In the genomic region with DNA sequence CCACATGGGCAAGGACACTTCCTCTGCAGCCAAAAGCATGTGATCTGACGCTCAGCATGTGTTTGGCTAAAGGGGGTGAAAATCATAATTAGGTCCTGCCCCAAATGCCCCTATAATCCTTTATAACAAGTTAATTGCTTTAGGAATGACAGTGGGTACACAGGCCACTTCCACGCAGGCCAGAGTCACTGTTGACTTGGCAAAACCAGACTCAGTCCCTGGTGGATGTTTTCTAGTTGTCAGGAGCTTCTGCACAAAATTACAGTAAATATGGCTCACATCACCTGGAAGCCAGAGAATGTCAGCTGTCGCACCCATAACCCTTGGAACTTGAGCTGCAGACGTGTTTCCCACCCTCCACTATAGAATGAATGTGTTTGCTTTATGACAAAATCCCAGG, we compare ENCODE assay signal across 14 cellular contexts. TPM values are rescaled to one million over a fixed set of nuclear protein-coding genes. Genes with fewer than 3 reads are reported as not detected.
DNase-seq lines count a peak whose midpoint lies in the region; ATAC-seq, FAIRE-seq and TF ChIP-seq lines count a peak whose summit lies in the region.
"Had no signal": no experiment of that assay in that cellular context is flagged by ENCODE, and none has a peak within 500 bp of the region (broad histone marks: within the 10 kb centered on the region; RNA-seq: fewer than 3 reads in every experiment).

No MANE protein-coding gene starts in this region.

- no peak overlapping the region for H2AK5ac ChIP-seq in H1 (ENCODE audit: low read depth, low read length)

- H3K23me2 ChIP-seq in H1 (ENCODE audit: low read depth, low read length), result 0 out of 2 replicates have a peak, but pooled peaks cover 1% of the 10 kb centered on the region

- no peaks in the 10 kb centered on the region for H3K27me3 ChIP-seq in BLaER1
- no peaks in the 10 kb centered on the region for H3K27me3 ChIP-seq in H7 (ENCODE audit: control insufficient read depth, insufficient read depth, low read length)
- no peaks in the 10 kb centered on the region for H3K27me3 ChIP-seq in H1 (replicated peaks in 1 of 4; ENCODE audit: control insufficient read depth in 3 of 4, extremely low read depth in 1 of 4, insufficient read depth in 3 of 4, low read length in 3 of 4)
- H3K27me3 ChIP-seq in spleen (replicated peaks in 1 of 7), result peaks cover 0 to 35% (median 0%) of the 10 kb centered on the region in 7 donors

- FAIRE-seq in H1 (lab: Jason Lieb, UNC), result no peak
- no peak for FAIRE-seq in GM19239 (lab: Jason Lieb, UNC)
- FAIRE-seq: K562 had no signal

- POLR2A ChIA-PET in H1 (lab: Charles Lee; ENCODE audit: partially characterized antibody), result interaction anchor here (1.1 to 1.4 kb wide), 2 partner anchors 9 to 132 kb away, joined by 4 to 5 read pairs; no protein-coding TSS in a partner anchor

- no peak for TF ChIP-seq EP300 in H1 (IDR thresholded peaks at IDR 0.05; ENCODE audit: borderline replicate concordance in 1 of 2, low read depth in 2 of 2, low read length in 2 of 2)

- H3K4me2 ChIP-seq in BLaER1 (peak overlapping the region; percentile 74), H1 (ENCODE audit: insufficient read depth in 1 of 2, low read depth in 2 of 2, low read length in 2 of 2) (no peak overlapping the region)

- H3K27ac ChIP-seq in BLaER1, result peak overlapping the region; percentile 68
- no peak overlapping the region for H3K27ac ChIP-seq in H1 (ENCODE audit: low read depth, low read length)
- no peak overlapping the region for H3K27ac ChIP-seq in spleen
- H3K27ac ChIP-seq: C4-2B, HL-60 had no signal

- no peak overlapping the region for H2AFZ ChIP-seq in H1 (ENCODE audit: low read length)

- H2BK20ac ChIP-seq in H1 (ENCODE audit: low read length), result no peak overlapping the region

- no peak overlapping the region for H3K23ac ChIP-seq in H1 (ENCODE audit: insufficient read length)

- TF ChIP-seq CTCF in H1 (IDR thresholded peaks at IDR 0.05; ENCODE audit: control extremely low read depth in 1 of 3, insufficient read depth in 1 of 3, low read depth in 1 of 3, low read length in 3 of 3) (no peak), spleen (IDR thresholded peaks at IDR 0.05 in 8 of 11, conservative IDR thresholded peaks at IDR 0.05 in 3 of 11) (no peak)

- no peak overlapping the region for H4K8ac ChIP-seq in H1 (ENCODE audit: extremely low read depth, insufficient read depth, low read length)

- H2BK12ac ChIP-seq in H1 (ENCODE audit: low read depth, low read length), result no peak overlapping the region

- intact Hi-C loops in spleen (cut with DNase I; ENCODE audit: low total_unique reads), result no loop called here

- H2BK5ac ChIP-seq in H1 (ENCODE audit: low read depth, low read length), result no peak overlapping the region

- H3K79me2 ChIP-seq in H1 (ENCODE audit: control insufficient read depth in 1 of 2, insufficient read depth in 2 of 2, low read length in 2 of 2), result no peaks in the 10 kb centered on the region

- DNase-seq in H7, result peak; percentile 22
- no peak for DNase-seq in H1 (ENCODE audit: low read depth in 1 of 2, low spot score in 2 of 2)
- peak; percentile 39 for DNase-seq in spleen
- no peak for DNase-seq in GM19239 (ENCODE audit: insufficient read length, low spot score)
- DNase-seq: CD4-positive, alpha-beta T cell; DMS79 treated with DMSO at 0.1 percent for 48 hours; GF-D8; GOT3 had no signal

- ATAC-seq in HG03159 (IDR thresholded peaks at IDR 0.05; ENCODE audit: unreplicated experiment), result no peak
- ATAC-seq: K562 had no signal

- no peak for TF ChIP-seq RAD21 in H1 (IDR thresholded peaks at IDR 0.05 in 1 of 2, conservative IDR thresholded peaks at IDR 0.05 in 1 of 2; ENCODE audit: low read depth in 2 of 2, low read length in 2 of 2)

- H3K79me1 ChIP-seq in H1 (ENCODE audit: low read depth, low read length), result no peaks in the 10 kb centered on the region

- WGBS in H1 (ENCODE audit: extremely low coverage in 1 of 2, insufficient coverage in 1 of 2, insufficient read length in 1 of 2, insufficient replicate concordance in 2 of 2, low coverage in 1 of 2, low lambda C conversion rate in 2 of 2, missing lambda C conversion rate in 1 of 2), 2 experiments, result 87% methylated on average over 4 of the region's 4 CpGs; no CpG with 5 or more reads in 1 of the 2 experiments
- 80 to 96% (median 85%) methylated on average over 4 of the region's 4 CpGs for WGBS in spleen, 5 donors

- H3K4me3 ChIP-seq in BLaER1 (no peak overlapping the region), H7 (ENCODE audit: insufficient read depth, low read depth, low read length) (no peak overlapping the region), H1 (ENCODE audit: extremely low read depth in 1 of 4, insufficient read depth in 2 of 4, low read depth in 3 of 4, low read length in 4 of 4) (no peak overlapping the region), spleen (no peak overlapping the region)
- H3K4me3 ChIP-seq: HAP-1, K562 had no signal

- no peak overlapping the region for H4K5ac ChIP-seq in H1 (ENCODE audit: insufficient read length, low read depth, low read length)

- CTCF ChIA-PET in H1 (lab: Charles Lee; ENCODE audit: partially characterized antibody), result interaction anchor here (11.6 kb wide), 1 partner anchor 12 kb away, joined by 133 read pairs; no protein-coding TSS in a partner anchor

- H3K18ac ChIP-seq in H1 (ENCODE audit: extremely low read depth, low read length), result no peak overlapping the region

- no peak overlapping the region for H3K14ac ChIP-seq in H1 (ENCODE audit: insufficient read length)

- H2BK15ac ChIP-seq in H1 (ENCODE audit: low read length), result 0 out of 2 replicates have a peak overlapping the region, but pooled peaks have one; percentile 29

- no peak overlapping the region for H4K91ac ChIP-seq in H1 (replicated peaks; ENCODE audit: insufficient read length, low read length)

- H2BK120ac ChIP-seq in H1 (replicated peaks; ENCODE audit: low read depth, low read length), result no peak overlapping the region

- H3K56ac ChIP-seq in H1 (replicated peaks; ENCODE audit: insufficient read length, low read depth, low read length), result no peak overlapping the region

- peak overlapping the region; percentile 38; the same call in 1 of the 2 replicates for H3K9ac ChIP-seq in BLaER1
- no peak overlapping the region for H3K9ac ChIP-seq in H1 (replicated peaks in 1 of 4; ENCODE audit: extremely low read depth in 1 of 4, low read depth in 3 of 4, low read length in 3 of 4)

- H3K4me1 ChIP-seq in BLaER1, result peaks cover 42% of the 10 kb centered on the region
- no peaks in the 10 kb centered on the region for H3K4me1 ChIP-seq in H1 (replicated peaks in 1 of 4; ENCODE audit: control insufficient read depth in 3 of 4, insufficient read depth in 4 of 4, low read length in 3 of 4)
- H3K4me1 ChIP-seq in spleen, result no peaks in the 10 kb centered on the region
- H3K4me1 ChIP-seq: HAP-1 had no signal

- no peaks in the 10 kb centered on the region for H4K20me1 ChIP-seq in BLaER1
- H4K20me1 ChIP-seq in H1 (replicated peaks in 1 of 2; ENCODE audit: control insufficient read depth in 1 of 2, insufficient read depth in 2 of 2, low read length in 2 of 2), result no peaks in the 10 kb centered on the region

- peaks cover 27% of the 10 kb centered on the region for H3K9me3 ChIP-seq in BLaER1
- peaks cover 21 to 35% of the 10 kb centered on the region in 2 experiments for H3K9me3 ChIP-seq in H1 (ENCODE audit: insufficient read depth in 2 of 2, low read depth in 1 of 2, low read length in 1 of 2)
- H3K9me3 ChIP-seq in spleen, result peaks cover 0 to 29% (median 10%) of the 10 kb centered on the region in 8 donors
- H3K9me3 ChIP-seq: HAP-1 had no signal

- H3K4ac ChIP-seq in H1 (replicated peaks; ENCODE audit: insufficient read length, low read depth, low read length), result no peak overlapping the region

- TF ChIP-seq POLR2A in H1 (IDR thresholded peaks at IDR 0.05; ENCODE audit: control extremely low read depth in 1 of 2, low read depth in 2 of 2, low read length in 2 of 2) (no peak), spleen (IDR thresholded peaks at IDR 0.05) (no peak)

- H3K36me3 ChIP-seq in BLaER1 (0 out of 2 replicates have a peak, but pooled peaks cover 12% of the 10 kb centered on the region), H7 (replicated peaks; ENCODE audit: control insufficient read depth, insufficient read depth, low read length) (no peaks in the 10 kb centered on the region), H1 (ENCODE audit: control insufficient read depth in 2 of 4, insufficient read depth in 4 of 4, low read length in 3 of 4) (no peaks in the 10 kb centered on the region), spleen (no peaks in the 10 kb centered on the region)
- H3K36me3 ChIP-seq: HAP-1 had no signal

TF ChIP-seq in H1, 55 proteins besides CTCF, POLR2A, EP300 and RAD21:
- TF ChIP-seq BCL11A (IDR thresholded peaks at IDR 0.05; ENCODE audit: low read depth in 2 of 2, low read length in 2 of 2) (no peak), POLR2AphosphoS5 (IDR thresholded peaks at IDR 0.05; ENCODE audit: low read depth, low read length) (no peak), MAFK (IDR thresholded peaks at IDR 0.05; ENCODE audit: low read depth, low read length) (no peak), YY1 (IDR thresholded peaks at IDR 0.05; ENCODE audit: low read depth, low read length) (no peak), SAP30 (IDR thresholded peaks at IDR 0.05; ENCODE audit: insufficient read depth, insufficient replicate concordance, low read length) (no peak), EZH2 (IDR thresholded peaks at IDR 0.05; ENCODE audit: low read depth, low read length, severe bottlenecking) (no peak)

RNA-seq across cellular contexts. Expression of a gene that starts 13.3 kb away (rescaled TPM):
- total RNA-seq in H7 (2014; rRNA removed; shearing (Covaris generic)), result 102 and 124 TPM in 2 replicates
- total RNA-seq in H1 (2021; fragmentation: NEBNext Ultra II Directional; extraction: Animal tissue kit (Norgen Biotek cat#: 25700)), result 131 and 141 TPM in 2 replicates
- polyA plus RNA-seq in H1 (2011; rRNA removed) (104 and 204 TPM in 2 replicates), spleen (1 to 10 TPM; 1.9 to 3.6 (median 1.9) TPM)
- polyA plus RNA-seq in H1 (2011; cell fraction: cytosol; rRNA removed), result 80.0 TPM
- polyA plus RNA-seq in H1 (2011; cell fraction: nucleus; rRNA removed), result 206 TPM
- polyA plus RNA-seq in H1 (2012, experiment 1 of 2), result 74.0 to 91.4 TPM (median 80.3 TPM) in 4 replicates
- polyA plus RNA-seq in H1 (2012, experiment 2 of 2), result 31.1 TPM
- polyA plus RNA-seq in H1 (2013, experiment 1 of 2), result 208 TPM
- polyA plus RNA-seq in H1 (2013, experiment 2 of 2), result 187 TPM
- polyA minus RNA-seq in H1 (2011; rRNA and poly(A)+ RNA removed), result 68.1 and 71.5 TPM in 2 replicates
- polyA minus RNA-seq in H1 (2011; cell fraction: cytosol; rRNA and poly(A)+ RNA removed), result 54.3 TPM
- polyA minus RNA-seq in H1 (2011; cell fraction: nucleus; rRNA and poly(A)+ RNA removed), result 58.5 TPM
- 10 to 100 TPM; 25.1 to 49.3 (median 38.7) TPM for total RNA-seq in spleen
- polyA plus RNA-seq: K562 had no signal

Comparison
In these comparisons a context has a peak if more than half of its experiments do, and no peak if none do; other contexts are left out.
1. DNase-seq: peak in H7 (single experiment) and spleen (single experiment); none in H1 (0 of 2) and GM19239 (single experiment).